Comparison of ENCODE assay signal across 10 cellular contexts in the genomic region with DNA sequence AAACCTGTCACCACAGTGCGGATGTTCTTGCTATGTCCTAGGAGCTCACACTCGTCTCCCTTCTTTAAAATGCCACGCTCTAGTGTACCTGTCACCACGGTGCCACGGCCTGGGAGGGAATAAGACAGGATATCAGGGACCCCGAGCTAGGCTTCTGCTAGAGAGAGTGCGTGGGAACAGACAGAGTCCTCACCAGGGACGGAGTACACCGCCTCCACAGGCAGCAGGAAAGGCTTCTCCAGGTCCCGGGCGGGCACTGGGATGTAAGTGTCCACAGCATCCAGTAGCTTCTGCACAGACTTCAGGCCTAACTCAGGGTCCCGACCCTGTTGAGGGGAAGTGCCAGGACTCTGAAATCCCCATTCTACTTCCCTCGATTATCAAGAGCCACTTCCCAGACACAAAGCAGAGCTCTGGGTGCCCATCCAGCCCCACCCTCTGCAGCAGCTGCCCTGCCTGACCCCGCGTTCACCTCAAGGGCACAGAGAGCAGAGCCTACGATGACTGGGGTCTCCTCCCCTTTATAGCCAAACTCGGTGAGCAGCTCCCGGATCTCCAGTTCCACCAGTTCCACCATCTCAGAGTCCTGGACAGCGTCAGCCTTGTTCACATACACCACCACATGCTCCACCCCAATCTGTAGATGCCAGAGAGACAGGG. TPM values are rescaled to one million over a fixed set of nuclear protein-coding genes. Genes with fewer than 3 reads are reported as not detected.
DNase-seq lines count a peak whose midpoint lies in the region; ATAC-seq and TF ChIP-seq lines count a peak whose summit lies in the region.
"Had no signal": no experiment of that assay in that cellular context is flagged by ENCODE, and none has a peak within 500 bp of the region (broad histone marks: within the 10 kb centered on the region; RNA-seq: fewer than 3 reads in every experiment).

No MANE protein-coding gene starts in this region.

- no peaks in the 10 kb centered on the region for H3K9me3 ChIP-seq in heart right ventricle
- no peaks in the 10 kb centered on the region for H3K9me3 ChIP-seq in SU-DHL-6 (ENCODE audit: insufficient read depth, low read length)
- no peaks in the 10 kb centered on the region for H3K9me3 ChIP-seq in endodermal cell (ENCODE audit: control insufficient read depth, low read length)

- peaks cover 8% of the 10 kb centered on the region for H3F3A ChIP-seq in SU-DHL-6 (ENCODE audit: insufficient read depth)

- peaks cover 9% of the 10 kb centered on the region for H3K4me1 Mint-ChIP-seq in endodermal cell
- peaks cover 19 to 46% of the 10 kb centered on the region in 2 donors for H3K4me1 Mint-ChIP-seq in stimulated activated naive B cell treated with anti-CD40 and anti-IgM and Interleukin-4, amounts not matched to agents 10 μg/mL and 1 μg/mL and 100 μg/mL, for 72 hours

- TF ChIP-seq CTCF in heart right ventricle (IDR thresholded peaks at IDR 0.05) (no peak), SU-DHL-6 (IDR thresholded peaks at IDR 0.05; ENCODE audit: insufficient read depth, low read length, poor library complexity, severe bottlenecking) (no peak), endodermal cell (conservative IDR thresholded peaks at IDR 0.05) (no peak)

- intact Hi-C loops in Right ventricle myocardium superior (cut with DNase I), result no loop called here
- intact Hi-C loops in heart right ventricle (cut with DNase I), result no loop called here

- H4K20me1 ChIP-seq in SU-DHL-6 (ENCODE audit: low read depth, low read length), result peaks cover 5% of the 10 kb centered on the region; the same call in 1 of the 2 replicates

- H3K27ac ChIP-seq in heart right ventricle (no peak overlapping the region), SU-DHL-6 (ENCODE audit: low read depth, low read length) (no peak overlapping the region), endodermal cell (ENCODE audit: low read depth, low read length) (no peak overlapping the region)

- peak overlapping the region; percentile 96 for H3K4me3 Mint-ChIP-seq in endodermal cell
- H3K4me3 Mint-ChIP-seq in stimulated activated naive B cell treated with anti-CD40 and anti-IgM and Interleukin-4, amounts not matched to agents 10 μg/mL and 1 μg/mL and 100 μg/mL, for 72 hours, result peak overlapping the region; percentile 85 to 95

- peaks cover 5 to 27% (median 23%) of the 10 kb centered on the region in 9 donors for H3K4me1 ChIP-seq in heart right ventricle
- H3K4me1 ChIP-seq in endodermal cell (ENCODE audit: control insufficient read depth, insufficient read depth, low read length), result no peaks in the 10 kb centered on the region

- DNase-seq in Right ventricle myocardium superior (peak; percentile 32), heart right ventricle (no peak), endodermal cell (no peak), pons (ENCODE audit: low spot score) (no peak)
- no peak for DNase-seq in stimulated activated naive B cell treated with anti-CD40 and anti-IgM and Interleukin-4, amounts not matched to agents 10 μg/mL and 1 μg/mL and 100 μg/mL, for 72 hours
- DNase-seq: IMR-90, NCI-H187 had no signal

- no peak overlapping the region for H3K4me3 ChIP-seq in heart right ventricle
- no peak overlapping the region for H3K4me3 ChIP-seq in SU-DHL-6 (ENCODE audit: insufficient read depth, low read length, poor library complexity, severe bottlenecking)
- no peak overlapping the region for H3K4me3 ChIP-seq in endodermal cell (ENCODE audit: low read length)

- H3K36me3 ChIP-seq in heart right ventricle (peaks cover 0 to 48% (median 31%) of the 10 kb centered on the region in 9 donors), SU-DHL-6 (ENCODE audit: low read length) (no peaks in the 10 kb centered on the region; the same call in 1 of the 2 replicates), endodermal cell (ENCODE audit: control insufficient read depth, insufficient read depth, low read length) (peaks cover 28% of the 10 kb centered on the region)

- WGBS in heart right ventricle, 2 donors, result 84 to 88% methylated on average over 19 of the region's 19 CpGs
- 93 to 97% methylated on average over 14 to 19 of the region's 19 CpGs for WGBS in endodermal cell (ENCODE audit: insufficient coverage in 1 of 2, insufficient read length in 1 of 2), 2 experiments

- H3K36me3 Mint-ChIP-seq in endodermal cell (ENCODE audit: low read depth), result peaks cover 43% of the 10 kb centered on the region
- H3K36me3 Mint-ChIP-seq in stimulated activated naive B cell treated with anti-CD40 and anti-IgM and Interleukin-4, amounts not matched to agents 10 μg/mL and 1 μg/mL and 100 μg/mL, for 72 hours, result peaks cover 27 to 41% of the 10 kb centered on the region in 2 donors

- peaks cover 30% of the 10 kb centered on the region for H3K79me2 ChIP-seq in SU-DHL-6 (ENCODE audit: insufficient read depth, low read length)

- no peaks in the 10 kb centered on the region for H3K27me3 Mint-ChIP-seq in endodermal cell (ENCODE audit: insufficient read depth)
- no peaks in the 10 kb centered on the region for H3K27me3 Mint-ChIP-seq in stimulated activated naive B cell treated with anti-CD40 and anti-IgM and Interleukin-4, amounts not matched to agents 10 μg/mL and 1 μg/mL and 100 μg/mL, for 72 hours

- ATAC-seq in Right ventricle myocardium superior (ENCODE audit: poor library complexity), result no peak
- no peak for ATAC-seq in heart right ventricle
- ATAC-seq in stimulated activated naive B cell treated with anti-CD40 and anti-IgM and Interleukin-4, amounts not matched to agents 10 μg/mL and 1 μg/mL and 100 μg/mL, for 72 hours (replicated peaks), result no peak
- ATAC-seq in HG02938 (IDR thresholded peaks at IDR 0.05; ENCODE audit: unreplicated experiment), result no peak
- no peak for ATAC-seq in HG02884 (IDR thresholded peaks at IDR 0.05; ENCODE audit: unreplicated experiment)

- peak overlapping the region; percentile 72 for H3K4me2 ChIP-seq in SU-DHL-6 (ENCODE audit: low read depth, low read length, poor library complexity, severe bottlenecking)

- H3K27ac Mint-ChIP-seq in endodermal cell, result peak overlapping the region; percentile 98
- peak overlapping the region; percentile 98 for H3K27ac Mint-ChIP-seq in stimulated activated naive B cell treated with anti-CD40 and anti-IgM and Interleukin-4, amounts not matched to agents 10 μg/mL and 1 μg/mL and 100 μg/mL, for 72 hours

- H3K9me2 ChIP-seq in SU-DHL-6 (replicated peaks; ENCODE audit: insufficient read depth, low read length), result no peaks in the 10 kb centered on the region

- no peak overlapping the region for H2AFZ ChIP-seq in SU-DHL-6 (ENCODE audit: low read depth, low read length, severe bottlenecking)

- H3K9ac ChIP-seq in SU-DHL-6 (ENCODE audit: low read length), result 0 out of 2 replicates have a peak overlapping the region, but pooled peaks have one; percentile 98
- H3K9ac ChIP-seq in endodermal cell (ENCODE audit: extremely low read depth, low read length, poor library complexity, severe bottlenecking), result no peak overlapping the region

- no peaks in the 10 kb centered on the region for H3K9me3 Mint-ChIP-seq in endodermal cell
- H3K9me3 Mint-ChIP-seq in stimulated activated naive B cell treated with anti-CD40 and anti-IgM and Interleukin-4, amounts not matched to agents 10 μg/mL and 1 μg/mL and 100 μg/mL, for 72 hours, result no peaks in the 10 kb centered on the region

- no peaks in the 10 kb centered on the region for H3K27me3 ChIP-seq in heart right ventricle
- H3K27me3 ChIP-seq in SU-DHL-6 (ENCODE audit: low read length), result no peaks in the 10 kb centered on the region
- no peaks in the 10 kb centered on the region for H3K27me3 ChIP-seq in endodermal cell (ENCODE audit: control insufficient read depth, insufficient read depth, low read length, poor library complexity, severe bottlenecking)

RNA-seq across cellular contexts. Expression of a gene that starts 1.8 kb away (rescaled TPM):
- 253 TPM for total RNA-seq in Right ventricle myocardium superior
- 100 to 1,000 TPM; 193 to 250 (median 236) TPM for total RNA-seq in heart right ventricle
- polyA plus RNA-seq in heart right ventricle, result 100 to 1,000 TPM; 286 to 362 TPM
- 100 to 1,000 TPM; 158 to 165 TPM for total RNA-seq in endodermal cell
- polyA plus RNA-seq in endodermal cell (2013, experiment 1 of 2), result 116 TPM
- 105 TPM for polyA plus RNA-seq in endodermal cell (2013, experiment 2 of 2)

RNA-seq across cellular contexts. Expression of a gene that starts 19.3 kb away (rescaled TPM):
- total RNA-seq in Right ventricle myocardium superior (40.2 TPM), heart right ventricle (10 to 100 TPM; 30.6 to 54.5 (median 36.6) TPM), endodermal cell (10 to 100 TPM; 56.5 to 63.4 TPM)
- polyA plus RNA-seq in heart right ventricle, result 10 to 100 TPM; 30.2 to 72.1 TPM
- 42.6 TPM for polyA plus RNA-seq in endodermal cell (2013, experiment 1 of 2)
- 33.7 TPM for polyA plus RNA-seq in endodermal cell (2013, experiment 2 of 2)

RNA-seq across cellular contexts. Expression of a gene that starts 21.6 kb away (rescaled TPM):
- total RNA-seq in Right ventricle myocardium superior (43.9 TPM), heart right ventricle (10 to 100 TPM; 37.4 to 66.2 (median 45.9) TPM), endodermal cell (100 to 1,000 TPM; 242 to 264 TPM)
- 10 to 100 TPM; 36.0 to 99.9 TPM for polyA plus RNA-seq in heart right ventricle
- polyA plus RNA-seq in endodermal cell (2013, experiment 1 of 2), result 249 TPM
- 202 TPM for polyA plus RNA-seq in endodermal cell (2013, experiment 2 of 2)

RNA-seq across cellular contexts. Expression of a gene that starts 33.9 kb away (rescaled TPM):
- total RNA-seq in Right ventricle myocardium superior, result not detected
- 1 to 10 TPM in 1 of 10 donors, under 1 TPM in 9; 0.13 to 1.0 (median 0.23) TPM for total RNA-seq in heart right ventricle
- under 1 TPM; 0.13 to 0.44 TPM for polyA plus RNA-seq in heart right ventricle
- total RNA-seq in endodermal cell, result 1 to 10 TPM; 4.7 to 7.7 TPM
- polyA plus RNA-seq in endodermal cell (2013, experiment 1 of 2), result 2.2 TPM
- 3.7 TPM for polyA plus RNA-seq in endodermal cell (2013, experiment 2 of 2)
